ENCODE assay signal across 20 cellular contexts in the genomic region with DNA sequence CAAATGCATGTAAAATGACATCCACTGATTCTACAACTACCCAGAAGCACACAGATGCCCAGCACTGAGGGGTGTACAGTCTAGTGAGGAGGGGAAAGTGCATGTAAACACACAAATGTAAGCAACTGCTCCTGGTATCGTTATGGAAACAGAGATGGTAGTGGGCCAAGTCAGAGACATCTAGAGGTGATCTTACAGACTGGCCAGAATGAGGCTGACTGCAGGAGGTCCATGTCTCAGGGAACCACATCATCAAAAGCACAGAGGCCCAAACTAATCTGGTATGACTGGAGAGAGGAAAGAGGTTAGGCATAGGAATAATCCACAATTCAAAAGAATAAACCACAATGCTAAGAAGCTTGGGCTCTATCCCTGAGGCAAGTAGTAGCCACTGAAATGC.
"Had no signal": no experiment of that assay in that cellular context is flagged by ENCODE, and none has a peak within 500 bp of the region (broad histone marks: within the 10 kb centered on the region; RNA-seq: fewer than 3 reads in every experiment).

No MANE protein-coding gene starts in this region.

- H3K27me3 Mint-ChIP-seq: activated naive CD8-positive, alpha-beta T cell treated with anti-CD3 and anti-CD28 coated beads for 36 hours; T-cell had no signal

- H3K4me1 Mint-ChIP-seq: mesothelial cell of epicardium had no signal

- H3K4me3 Mint-ChIP-seq: activated naive CD8-positive, alpha-beta T cell treated with anti-CD3 and anti-CD28 coated beads for 36 hours; endodermal cell; mesothelial cell of epicardium; T-cell had no signal

- H3K9me3 ChIP-seq: esophagus squamous epithelium, gastrocnemius medialis, left ventricle myocardium inferior, thyroid gland, upper lobe of right lung had no signal

- H3K27ac ChIP-seq: esophagus squamous epithelium, gastrocnemius medialis, left ventricle myocardium inferior, thyroid gland, upper lobe of right lung, WERI-Rb-1 had no signal

- H3K4me3 ChIP-seq: esophagus squamous epithelium, gastrocnemius medialis, left ventricle myocardium inferior, smooth muscle cell, thyroid gland, upper lobe of right lung had no signal

- H3K36me3 ChIP-seq: gastrocnemius medialis, left ventricle myocardium inferior, thyroid gland, upper lobe of right lung, WERI-Rb-1 had no signal

- H3K27me3 ChIP-seq: esophagus squamous epithelium, gastrocnemius medialis, thyroid gland, upper lobe of right lung had no signal

- ATAC-seq: gastrocnemius medialis, sciatic nerve, T-cell, upper lobe of right lung had no signal

- H3K27ac Mint-ChIP-seq: activated naive CD8-positive, alpha-beta T cell treated with anti-CD3 and anti-CD28 coated beads for 36 hours; endodermal cell; mesothelial cell of epicardium had no signal

- DNase-seq: activated gamma-delta T cell treated with Interleukin-2 at 50 U/mL for 16 hours; activated naive CD8-positive, alpha-beta T cell treated with anti-CD3 and anti-CD28 coated beads for 36 hours; activated T-cell treated with anti-CD3 and anti-CD28 coated beads, Interleukin-2, amount 50 U/mL, for 1 hour; cerebellar nuclear complex; cortex of kidney; endodermal cell; esophagus squamous epithelium; gastrocnemius medialis; hippocampal formation; kidney glomerular epithelial cell; left ventricle myocardium inferior; stimulated activated CD4-positive, alpha-beta T cell treated with anti-CD3 and anti-CD28 coated beads, Interleukin-2, amount 100 ng/mL, for 48 hours; stimulated activated naive CD4-positive, alpha-beta T cell treated with Interleukin-2 at 50 U/mL for 16 hours; T-cell; thyroid gland; upper lobe of right lung; WERI-Rb-1 had no signal
